In genomic region chr18:3824101-3824500, GRCh38 we compare ENCODE assay signal across 20 cellular contexts.
"Had no signal": no experiment of that assay in that cellular context is flagged by ENCODE, and none has a peak within 500 bp of the region (broad histone marks: within the 10 kb centered on the region; RNA-seq: fewer than 3 reads in every experiment).

No MANE protein-coding gene starts in this region.

- H3K9me3 ChIP-seq: SK-N-SH had no signal

- H3K27ac ChIP-seq: HL-60, RWPE1 had no signal

- H3K4me2 ChIP-seq: SK-N-SH had no signal

- H3K9ac ChIP-seq: SK-N-SH had no signal

- FAIRE-seq: HTR-8/SVneo, RCC 7860 had no signal

- DNase-seq: KBM-7, NCI-H1048, NCI-H1105, NCI-H1417, NCI-H1436 treated with DMSO at 0.1 percent for 48 hours, NCI-H1694, NCI-H187 treated with DMSO at 0.1 percent for 48 hours, NCI-H2029 treated with DMSO at 0.1 percent for 48 hours, NCI-H2171 treated with DMSO at 0.1 percent for 48 hours, NCI-H345, NCI-H446 treated with DMSO at 0.1 percent for 48 hours, NCI-H510A treated with DMSO at 0.1 percent for 48 hours, NCI-H526, SHP77, SK-N-SH, SW 1271 had no signal
